Comparison of ENCODE assay signal across 8 cellular contexts in genomic region chr2:108988796-108989713, GRCh38. TPM values are rescaled to one million over a fixed set of nuclear protein-coding genes. Genes with fewer than 3 reads are reported as not detected.
A peak's percentile ranks its signal among the peaks of the same experiment; 100 is the strongest.
DNase-seq lines count a peak whose midpoint lies in the region; ATAC-seq, FAIRE-seq and TF ChIP-seq lines count a peak whose summit lies in the region.

Gene EDAR, minus strand, starts transcription at chr2:108989220. Its CDS starts 58,206 bp downstream, at chr2:108931014.

- TF ChIP-seq EP300 in suprapubic skin (IDR thresholded peaks at IDR 0.05): no peak

- WGBS in lower leg skin, 2 donors: 27 to 28% methylated on average over 20 of the region's 20 CpGs
- WGBS in suprapubic skin: 26% methylated on average over 18 of the region's 20 CpGs

- peaks cover 4% of the 10 kb centered on the region for H3K4me1 ChIP-seq in suprapubic skin

- DNase-seq in D721Med (ENCODE audit: insufficient read length, low spot score) (peak; percentile 63), LNCaP clone FGC (ENCODE audit: low read depth) (no peak), WERI-Rb-1 (peak; percentile 70), cerebellar cortex (ENCODE audit: low spot score) (peak; percentile 32), lower leg skin (ENCODE audit: low spot score in 2 of 2) (no peak), suprapubic skin (ENCODE audit: low spot score in 2 of 2) (no peak), HCEC 1CT (no peak)

- H3K27ac ChIP-seq in WERI-Rb-1 (no peak within 1 kb of the TSS), suprapubic skin (no peak within 1 kb of the TSS)

- FAIRE-seq in D721Med (lab: Jason Lieb, UNC): no peak

- no peaks in the 10 kb centered on the region for H3K36me3 ChIP-seq in WERI-Rb-1
- no peaks in the 10 kb centered on the region for H3K36me3 ChIP-seq in suprapubic skin

- peak; percentile 70 for TF ChIP-seq CTCF in D721Med (IDR thresholded peaks at IDR 0.05; ENCODE audit: insufficient read depth, missing control alignments)
- TF ChIP-seq CTCF in LNCaP clone FGC (IDR thresholded peaks at IDR 0.05; ENCODE audit: control insufficient read depth, extremely low read depth, insufficient read depth): peak; percentile 76
- TF ChIP-seq CTCF in WERI-Rb-1 (IDR thresholded peaks at IDR 0.05; ENCODE audit: low read depth, low read length): peak; percentile 88
- no peak for TF ChIP-seq CTCF in lower leg skin (IDR thresholded peaks at IDR 0.05)
- TF ChIP-seq CTCF in suprapubic skin (IDR thresholded peaks at IDR 0.05): peak; percentile 12 to 50

- H3K9me3 ChIP-seq in WERI-Rb-1 (ENCODE audit: severe bottlenecking) (no peaks in the 10 kb centered on the region), suprapubic skin (no peaks in the 10 kb centered on the region)

- H3K27me3 ChIP-seq in WERI-Rb-1 (ENCODE audit: insufficient read depth, low read depth, severe bottlenecking) (no peaks in the 10 kb centered on the region), suprapubic skin (peaks cover 32% of the 10 kb centered on the region)

- H3K4me3 ChIP-seq in LNCaP clone FGC (ENCODE audit: low read depth, low read length) (no peak within 1 kb of the TSS), WERI-Rb-1 (ENCODE audit: low read depth, low read length) (no peak within 1 kb of the TSS), lower leg skin (ENCODE audit: low read depth, poor library complexity, severe bottlenecking) (peak within 1 kb of the TSS; percentile 5), suprapubic skin (peak within 1 kb of the TSS; percentile 29)

- TF ChIP-seq POLR2A in lower leg skin (IDR thresholded peaks at IDR 0.05): no peak
- TF ChIP-seq POLR2A in suprapubic skin (IDR thresholded peaks at IDR 0.05): no peak

- intact Hi-C loops in lower leg skin (cut with DNase I; ENCODE audit: low total_unique reads): no loop called here

- ATAC-seq in HG03280 (IDR thresholded peaks at IDR 0.05; ENCODE audit: unreplicated experiment): no peak

RNA-seq across cellular contexts. Expression of gene EDAR, which starts in this region (rescaled TPM):
- total RNA-seq in lower leg skin: 1 to 10 TPM in 3 of 4 donors, under 1 TPM in 1; 0.72 to 7.1 (median 4.2) TPM
- total RNA-seq in suprapubic skin: 1 to 10 TPM; 1.5 to 4.3 (median 2.2) TPM

Comparison
In these comparisons a context has a peak if more than half of its experiments do, and no peak if none do; other contexts are left out.
1. DNase-seq: peak in D721Med (single experiment), WERI-Rb-1 (single experiment) and cerebellar cortex (single experiment); none in LNCaP clone FGC (single experiment), lower leg skin (0 of 2), suprapubic skin (0 of 2) and HCEC 1CT (single experiment).
2. CTCF ChIP-seq: peak in D721Med (single experiment), LNCaP clone FGC (single experiment), WERI-Rb-1 (single experiment) and suprapubic skin (2 of 2); none in lower leg skin (0 of 3).
3. H3K4me3 ChIP-seq: peak in lower leg skin (single experiment) and suprapubic skin (single experiment); none in LNCaP clone FGC (single experiment) and WERI-Rb-1 (single experiment).